In the genomic region with DNA sequence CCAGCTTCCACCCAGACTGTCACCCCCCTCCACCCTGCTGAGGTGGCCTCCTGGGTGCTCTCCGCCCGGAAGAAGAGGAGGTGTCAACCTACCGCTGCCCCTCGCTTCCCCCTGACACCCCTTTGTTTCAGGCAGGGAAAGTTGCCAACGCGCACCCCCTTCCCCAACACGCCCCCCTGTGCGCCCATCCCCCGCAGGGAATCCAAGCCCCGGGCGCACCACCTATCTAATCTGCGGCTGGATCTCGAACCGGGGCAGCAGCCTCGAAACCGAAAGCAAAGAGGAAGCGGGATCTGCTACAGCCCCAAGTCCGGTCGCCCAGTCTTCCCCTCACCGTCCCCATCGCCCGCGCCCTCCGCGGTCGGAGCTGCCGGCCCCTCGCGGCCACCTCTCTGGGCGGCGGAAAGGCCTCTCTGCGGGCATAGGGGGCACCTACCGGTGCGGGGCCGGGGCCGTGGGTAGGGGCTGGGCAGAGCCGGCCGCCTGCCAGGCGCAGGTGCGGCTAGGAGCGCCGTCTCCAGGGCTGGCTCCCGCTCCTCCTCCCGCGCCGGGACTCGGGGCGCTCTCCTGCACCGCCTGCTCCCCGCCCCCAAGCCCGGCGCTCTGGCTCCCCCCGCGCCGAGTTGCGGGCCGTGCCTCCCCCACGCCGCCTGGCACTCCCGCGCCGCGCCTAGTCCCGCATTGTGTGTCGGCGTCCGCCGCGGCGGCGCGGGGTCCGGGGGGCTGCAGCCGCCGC, we compare ENCODE assay signal across 8 cellular contexts. TPM values are rescaled to one million over a fixed set of nuclear protein-coding genes. Genes with fewer than 3 reads are reported as not detected.
DNase-seq lines count a peak whose midpoint lies in the region; ATAC-seq and TF ChIP-seq lines count a peak whose summit lies in the region.

No MANE protein-coding gene starts in this region.

- peak; percentile 65 to 70 for ATAC-seq in activated naive CD4-positive, alpha-beta T cell treated with anti-CD3 and anti-CD28 coated beads, Interleukin-2, amount 50 U/mL, for 72 hours
- peak; percentile 52 for ATAC-seq in omental fat pad (ENCODE audit: low FRiP score)

- H3K27ac Mint-ChIP-seq in activated naive CD4-positive, alpha-beta T cell treated with anti-CD3 and anti-CD28 coated beads, Interleukin-2, amount 50 U/mL, for 72 hours, result peak overlapping the region; percentile 22 to 55

- H3K36me3 Mint-ChIP-seq in activated naive CD4-positive, alpha-beta T cell treated with anti-CD3 and anti-CD28 coated beads, Interleukin-2, amount 50 U/mL, for 72 hours, result no peaks in the 10 kb centered on the region

- H3K9me3 Mint-ChIP-seq in activated naive CD4-positive, alpha-beta T cell treated with anti-CD3 and anti-CD28 coated beads, Interleukin-2, amount 50 U/mL, for 72 hours, result no peaks in the 10 kb centered on the region

- TF ChIP-seq CTCF in HFF-Myc (IDR thresholded peaks at IDR 0.05; ENCODE audit: low read depth, low read length, missing control alignments) (no peak), omental fat pad (IDR thresholded peaks at IDR 0.05) (no peak)

- intact Hi-C loops in head of caudate nucleus (cut with DNase I), result loop anchor here (10.0 kb wide), 2 partner anchors 80 to 150 kb away; no protein-coding TSS in a partner anchor

- DNase-seq in GDM1 (lab: John Stamatoyannopoulos, UW), result peak; percentile 8
- DNase-seq in HFF-Myc (ENCODE audit: extremely low read depth, low read depth), result no peak
- DNase-seq in OCI-M1 (lab: John Stamatoyannopoulos, UW), result peak; percentile 64
- peak; percentile 32 to 60 for DNase-seq in activated naive CD4-positive, alpha-beta T cell treated with anti-CD3 and anti-CD28 coated beads, Interleukin-2, amount 50 U/mL, for 72 hours (ENCODE audit: low spot score in 2 of 2)
- DNase-seq in head of caudate nucleus, result peak in 36 of 42 donors; percentile 41 to 80 (median 62)
- no peak for DNase-seq in omental fat pad (ENCODE audit: low spot score)
- no peak for DNase-seq in SHP77 (lab: John Stamatoyannopoulos, UW)
- DNase-seq in islet precursor cell, result no peak

- peak overlapping the region; percentile 55 for H3K4me3 ChIP-seq in HFF-Myc (replicated peaks; ENCODE audit: low read depth, low read length)

RNA-seq across cellular contexts. Expression of a gene that starts 18.3 kb away (rescaled TPM):
- 1 to 10 TPM; 1.1 to 9.1 TPM for total RNA-seq in activated naive CD4-positive, alpha-beta T cell treated with anti-CD3 and anti-CD28 coated beads, Interleukin-2, amount 50 U/mL, for 72 hours
- total RNA-seq in omental fat pad, result 1 to 10 TPM; 1.7 to 7.5 (median 5.5) TPM

RNA-seq across cellular contexts. Expression of a gene that starts 26.3 kb away (rescaled TPM):
- total RNA-seq in activated naive CD4-positive, alpha-beta T cell treated with anti-CD3 and anti-CD28 coated beads, Interleukin-2, amount 50 U/mL, for 72 hours, result 1 to 10 TPM in 1 of 2 donors, under 1 TPM in 1; 0.93 to 1.0 TPM
- total RNA-seq in omental fat pad, result 1 to 10 TPM in 2 of 4 donors, under 1 TPM in 2; 0.84 to 6.6 (median 1.3) TPM

Comparison
In these comparisons a context has a peak if more than half of its experiments do, and no peak if none do; other contexts are left out.
1. DNase-seq: peak in GDM1 (single experiment), OCI-M1 (single experiment), activated naive CD4-positive, alpha-beta T cell treated with anti-CD3 and anti-CD28 coated beads, Interleukin-2, amount 50 U/mL, for 72 hours (2 of 2) and head of caudate nucleus (36 of 42); none in HFF-Myc (single experiment), omental fat pad (single experiment), SHP77 (0 of 2) and islet precursor cell (single experiment).